Comparison of ENCODE assay signal across 22 cellular contexts in genomic region chrX:106980952-106981626, GRCh38. TPM values are rescaled to one million over a fixed set of nuclear protein-coding genes. Genes with fewer than 3 reads are reported as not detected.
A peak's percentile ranks its signal among the peaks of the same experiment; 100 is the strongest.
DNase-seq lines count a peak whose midpoint lies in the region; ATAC-seq, FAIRE-seq and TF ChIP-seq lines count a peak whose summit lies in the region.
"Had no signal": no experiment of that assay in that cellular context is flagged by ENCODE, and none has a peak within 500 bp of the region (broad histone marks: within the 10 kb centered on the region; RNA-seq: fewer than 3 reads in every experiment).

No MANE protein-coding gene starts in this region.

- no peaks in the 10 kb centered on the region for H3K4me1 Mint-ChIP-seq in naive thymus-derived CD4-positive, alpha-beta T cell
- H3K4me1 Mint-ChIP-seq: B cell; CD4-positive, CD25-positive, alpha-beta regulatory T cell had no signal

- FAIRE-seq in small intestine (lab: Jason Lieb, UNC): no peak
- no peak for FAIRE-seq in pancreas (lab: Jason Lieb, UNC)
- FAIRE-seq: A204.1, GM12892, H1 had no signal

- no peak overlapping the region for H2BK120ac ChIP-seq in IMR-90 (ENCODE audit: low read depth, low read length)

- no peaks in the 10 kb centered on the region for H3K9me3 ChIP-seq in IMR-90 (ENCODE audit: control insufficient read depth, insufficient read depth, low read length)
- H3K9me3 ChIP-seq in liver (ENCODE audit: control insufficient read depth in 4 of 4, low read length in 3 of 4): no peaks in the 10 kb centered on the region
- H3K9me3 ChIP-seq in small intestine (ENCODE audit: control insufficient read depth, low read depth): no peaks in the 10 kb centered on the region
- H3K9me3 ChIP-seq in pancreas: no peaks in the 10 kb centered on the region
- no peaks in the 10 kb centered on the region for H3K9me3 ChIP-seq in naive thymus-derived CD4-positive, alpha-beta T cell (ENCODE audit: control insufficient read depth in 2 of 3, low read length in 3 of 3)
- H3K9me3 ChIP-seq: BLaER1, Caco-2 had no signal

- intact Hi-C loops in IMR-90 (cut with micrococcal nuclease) (no loop called here), left colon (cut with DNase I, micrococcal nuclease) (no loop called here), pancreas (cut with DNase I) (no loop called here)
- intact Hi-C loops in naive thymus-derived CD4-positive, alpha-beta T cell (cut with micrococcal nuclease): no loop called here

- no peak for TF ChIP-seq CTCF in IMR-90 (conservative IDR thresholded peaks at IDR 0.05; ENCODE audit: low read depth, low read length)
- no peak for TF ChIP-seq CTCF in liver (IDR thresholded peaks at IDR 0.05; ENCODE audit: low read depth, low read length, missing input control)
- no peak for TF ChIP-seq CTCF in pancreas (IDR thresholded peaks at IDR 0.05)

- TF ChIP-seq POLR2A in IMR-90 (IDR thresholded peaks at IDR 0.05; ENCODE audit: low read depth, low read length): no peak

- H4K8ac ChIP-seq in IMR-90 (ENCODE audit: low read depth in 2 of 2, low read length in 2 of 2): no peak overlapping the region

- H4K91ac ChIP-seq in IMR-90 (ENCODE audit: insufficient read depth, low read depth, low read length): no peak overlapping the region

- H3K27me3 Mint-ChIP-seq in naive thymus-derived CD4-positive, alpha-beta T cell: no peaks in the 10 kb centered on the region
- H3K27me3 Mint-ChIP-seq: B cell; CD4-positive, CD25-positive, alpha-beta regulatory T cell had no signal

- H3K9ac ChIP-seq in IMR-90 (ENCODE audit: low read depth, low read length): no peak overlapping the region
- no peak overlapping the region for H3K9ac ChIP-seq in liver (ENCODE audit: low read depth in 1 of 2, low read length in 2 of 2)
- H3K9ac ChIP-seq: BLaER1, GM23248 had no signal

- no TSS peak for BruUV-seq in IMR-90 (replicated peaks; lab: Mats Ljungman, UMichigan)

- H3K36me3 ChIP-seq in IMR-90 (ENCODE audit: control insufficient read depth, insufficient read depth, low read length) (0 out of 2 replicates have a peak, but pooled peaks cover 1% of the 10 kb centered on the region), liver (ENCODE audit: control insufficient read depth in 4 of 4, insufficient read depth in 3 of 4, low read depth in 1 of 4, low read length in 3 of 4) (no peaks in the 10 kb centered on the region), small intestine (ENCODE audit: control insufficient read depth in 2 of 2, insufficient read depth in 2 of 2, low read length in 2 of 2) (no peaks in the 10 kb centered on the region), pancreas (no peaks in the 10 kb centered on the region)
- peaks cover 0 to 5% (median 0%) of the 10 kb centered on the region in 3 experiments for H3K36me3 ChIP-seq in naive thymus-derived CD4-positive, alpha-beta T cell (ENCODE audit: control insufficient read depth in 2 of 3, insufficient read depth in 3 of 3, low read length in 3 of 3)
- H3K36me3 ChIP-seq: BLaER1 had no signal

- H2AK5ac ChIP-seq in IMR-90 (ENCODE audit: low read depth, low read length): no peak overlapping the region

- POLR2A ChIA-PET in IMR-90 (lab: Charles Lee; ENCODE audit: unreplicated experiment): no interaction called here
- POLR2A ChIA-PET in naive thymus-derived CD4-positive, alpha-beta T cell (lab: Charles Lee): no interaction called here

- H2BK5ac ChIP-seq in IMR-90 (ENCODE audit: low read depth, low read length, poor library complexity, severe bottlenecking): no peak overlapping the region

- H3K23ac ChIP-seq in IMR-90 (ENCODE audit: low read depth, low read length): no peak overlapping the region

- no peaks in the 10 kb centered on the region for H3K9me3 Mint-ChIP-seq in naive thymus-derived CD4-positive, alpha-beta T cell
- H3K9me3 Mint-ChIP-seq: CD4-positive, CD25-positive, alpha-beta regulatory T cell; CD8-positive, alpha-beta T cell had no signal

- H3K14ac ChIP-seq in IMR-90 (replicated peaks; ENCODE audit: low read depth, low read length): no peak overlapping the region

- no peak overlapping the region for H2BK20ac ChIP-seq in IMR-90 (ENCODE audit: low read depth, low read length)

- peaks cover 0 to 12% (median 0%) of the 10 kb centered on the region in 5 donors for H3K36me3 Mint-ChIP-seq in naive thymus-derived CD4-positive, alpha-beta T cell
- H3K36me3 Mint-ChIP-seq: CD4-positive, CD25-positive, alpha-beta regulatory T cell had no signal

- DNase-seq in IMR-90 (no peak), left colon (no peak), small intestine (peak; percentile 39), substantia nigra (lab: John Stamatoyannopoulos, UW) (no peak), pancreas (no peak)
- DNase-seq in naive thymus-derived CD4-positive, alpha-beta T cell: no peak
- DNase-seq: Caco-2; CD4-positive, CD25-positive, alpha-beta regulatory T cell; CD8-positive, alpha-beta T cell; DMS153; DND-41; GM23248; H7; HCEC 1CT had no signal

- no peaks in the 10 kb centered on the region for H3K27me3 ChIP-seq in IMR-90 (ENCODE audit: control insufficient read depth, insufficient read depth, low read length)
- H3K27me3 ChIP-seq in liver (ENCODE audit: control insufficient read depth in 4 of 4, insufficient read depth in 4 of 4, low read length in 3 of 4): no peaks in the 10 kb centered on the region
- no peaks in the 10 kb centered on the region for H3K27me3 ChIP-seq in small intestine (ENCODE audit: control insufficient read depth in 2 of 2, insufficient read depth in 2 of 2, low read length in 2 of 2)
- peaks cover 0 to 9% (median 0%) of the 10 kb centered on the region in 4 donors for H3K27me3 ChIP-seq in pancreas
- H3K27me3 ChIP-seq in naive thymus-derived CD4-positive, alpha-beta T cell (ENCODE audit: control insufficient read depth in 2 of 2, insufficient read depth in 2 of 2, low read length in 2 of 2): no peaks in the 10 kb centered on the region

- H3K4ac ChIP-seq in IMR-90 (ENCODE audit: low read depth, low read length): no peak overlapping the region

- dilution Hi-C loops in IMR-90 (cut with HindIII; ENCODE audit: low sequenced_read_pairs, unreplicated experiment): no loop called here

- no peak overlapping the region for H4K5ac ChIP-seq in IMR-90 (ENCODE audit: low read depth, low read length)

- H2AFZ ChIP-seq in IMR-90 (replicated peaks; ENCODE audit: low read length, poor library complexity): no peak overlapping the region
- H2AFZ ChIP-seq: GM23248 had no signal

- H3K4me3 ChIP-seq in IMR-90 (ENCODE audit: insufficient read depth, low read depth, low read length) (no peak overlapping the region), liver (ENCODE audit: low read depth in 1 of 3, low read length in 3 of 3) (no peak overlapping the region), small intestine (ENCODE audit: low read depth in 1 of 2, low read length in 2 of 2) (no peak overlapping the region), pancreas (no peak overlapping the region)
- H3K4me3 ChIP-seq in naive thymus-derived CD4-positive, alpha-beta T cell (ENCODE audit: low read length): no peak overlapping the region
- H3K4me3 ChIP-seq: BLaER1, GM23248 had no signal

- no peak for ATAC-seq in IMR-90 (ENCODE audit: low read depth)
- peak; percentile 85 for ATAC-seq in left colon
- ATAC-seq in pancreas: no peak
- ATAC-seq in naive thymus-derived CD4-positive, alpha-beta T cell: no peak
- ATAC-seq: CD8-positive, alpha-beta T cell had no signal

- no peak overlapping the region for H2AK9ac ChIP-seq in IMR-90 (replicated peaks; ENCODE audit: low read depth, low read length, poor library complexity)

- no peaks in the 10 kb centered on the region for H4K20me1 ChIP-seq in IMR-90 (ENCODE audit: insufficient read depth, low read length)
- H4K20me1 ChIP-seq: BLaER1 had no signal

- CTCF ChIA-PET in IMR-90 (lab: Yijun Ruan, JAX): no interaction called here
- CTCF ChIA-PET in naive thymus-derived CD4-positive, alpha-beta T cell (lab: Charles Lee): no interaction called here

- no peaks in the 10 kb centered on the region for H3K4me1 ChIP-seq in IMR-90 (ENCODE audit: control insufficient read depth, insufficient read depth, low read length)
- H3K4me1 ChIP-seq in liver (ENCODE audit: control insufficient read depth in 4 of 4, insufficient read depth in 4 of 4, low read length in 3 of 4): peaks cover 0 to 15% (median 3%) of the 10 kb centered on the region in 4 donors
- no peaks in the 10 kb centered on the region for H3K4me1 ChIP-seq in small intestine (ENCODE audit: control insufficient read depth in 2 of 2, insufficient read depth in 1 of 2, low read depth in 1 of 2, low read length in 1 of 2)
- H3K4me1 ChIP-seq in pancreas: no peaks in the 10 kb centered on the region
- no peaks in the 10 kb centered on the region for H3K4me1 ChIP-seq in naive thymus-derived CD4-positive, alpha-beta T cell (ENCODE audit: control insufficient read depth in 2 of 2, insufficient read depth in 2 of 2, low read length in 2 of 2)
- H3K4me1 ChIP-seq: BLaER1, Caco-2 had no signal

- in situ Hi-C loops in IMR-90 (cut with MboI; ENCODE audit: low sequenced_read_pairs): no loop called here

- no peak overlapping the region for H3K4me3 Mint-ChIP-seq in naive thymus-derived CD4-positive, alpha-beta T cell
- H3K4me3 Mint-ChIP-seq: B cell; CD4-positive, CD25-positive, alpha-beta regulatory T cell; CD8-positive, alpha-beta T cell had no signal

- H3K4me2 ChIP-seq in IMR-90 (ENCODE audit: low read depth, low read length): no peak overlapping the region
- H3K4me2 ChIP-seq: BLaER1 had no signal

- no peak overlapping the region for H2BK15ac ChIP-seq in IMR-90 (ENCODE audit: low read depth, low read length)

- H3K27ac ChIP-seq in IMR-90 (ENCODE audit: insufficient read depth, low read length) (no peak overlapping the region), liver (ENCODE audit: low read depth in 1 of 2, low read length in 2 of 2) (no peak overlapping the region), small intestine (ENCODE audit: low read depth in 1 of 2, low read length in 1 of 2) (no peak overlapping the region), substantia nigra (ENCODE audit: low read depth, low read length, poor library complexity, severe bottlenecking) (no peak overlapping the region), pancreas (no peak overlapping the region)
- no peak overlapping the region for H3K27ac ChIP-seq in naive thymus-derived CD4-positive, alpha-beta T cell (ENCODE audit: low read depth, low read length)
- H3K27ac ChIP-seq: 22Rv1, BLaER1, C4-2B, GM23248 had no signal

- no CpG with 5 or more reads among the region's 6 CpGs for WGBS in IMR-90 (ENCODE audit: extremely low coverage in 2 of 2, insufficient read length in 1 of 2), 2 experiments
- 67% methylated on average over 6 of the region's 6 CpGs for WGBS in liver
- 26 to 71% (median 47%) methylated on average over 6 of the region's 6 CpGs for WGBS in small intestine, 3 donors
- WGBS in pancreas, 2 donors: 66 to 78% methylated on average over 6 of the region's 6 CpGs

- no peak for TF ChIP-seq RAD21 in IMR-90 (IDR thresholded peaks at IDR 0.05; ENCODE audit: low read length)
- no peak for TF ChIP-seq RAD21 in liver (IDR thresholded peaks at IDR 0.05)

- no peak overlapping the region for H3K27ac Mint-ChIP-seq in naive thymus-derived CD4-positive, alpha-beta T cell
- H3K27ac Mint-ChIP-seq: B cell; CD4-positive, CD25-positive, alpha-beta regulatory T cell; CD8-positive, alpha-beta T cell had no signal

- H3K18ac ChIP-seq in IMR-90 (ENCODE audit: low read depth, low read length): no peak overlapping the region

- H3K79me1 ChIP-seq in IMR-90 (ENCODE audit: low read depth in 1 of 2, low read length in 2 of 2): no peaks in the 10 kb centered on the region

- no peaks in the 10 kb centered on the region for H3K9me1 ChIP-seq in IMR-90 (ENCODE audit: insufficient read depth, low read length)

- H3K56ac ChIP-seq in IMR-90 (ENCODE audit: extremely low read depth, insufficient read depth, low read length): no peak overlapping the region

RNA-seq across cellular contexts. Expression of gene MORC4, which starts 18.9 kb away (rescaled TPM):
- total RNA-seq in IMR-90 (2012; rRNA removed): 33.1 and 34.2 TPM in 2 replicates
- polyA plus RNA-seq in IMR-90 (2012; rRNA removed): 13.6 and 17.5 TPM in 2 replicates
- polyA plus RNA-seq in IMR-90 (2012; cell fraction: cytosol; rRNA removed): 3.7 and 4.5 TPM in 2 replicates
- polyA plus RNA-seq in IMR-90 (2012; cell fraction: nucleus; rRNA removed; ENCODE audit: low replicate concordance): 4.6 and 29.1 TPM in 2 replicates
- total RNA-seq in left colon: 10 to 100 TPM; 10.5 to 11.3 TPM
- total RNA-seq in liver: 10 to 100 TPM in 1 of 2 donors, 1 to 10 TPM in 1; 5.8 to 11.0 TPM
- 10 to 100 TPM in 1 of 2 donors, 1 to 10 TPM in 1; 6.7 to 10.1 TPM for polyA plus RNA-seq in liver
- 10 to 100 TPM in 1 of 3 donors, 1 to 10 TPM in 2; 7.0 to 11.5 (median 8.3) TPM for polyA plus RNA-seq in small intestine
- 10 to 100 TPM in 4 of 6 donors, 1 to 10 TPM in 2; 8.9 to 12.6 (median 10.4) TPM for total RNA-seq in pancreas
- polyA plus RNA-seq in pancreas: 1 to 10 TPM; 5.4 to 5.7 TPM
- total RNA-seq in naive thymus-derived CD4-positive, alpha-beta T cell: 10 to 100 TPM in 2 of 5 experiments, 1 to 10 TPM in 3; 5.9 to 12.7 (median 8.2) TPM
- 1 to 10 TPM; 8.3 to 9.4 TPM for polyA plus RNA-seq in naive thymus-derived CD4-positive, alpha-beta T cell
